In the genomic region with DNA sequence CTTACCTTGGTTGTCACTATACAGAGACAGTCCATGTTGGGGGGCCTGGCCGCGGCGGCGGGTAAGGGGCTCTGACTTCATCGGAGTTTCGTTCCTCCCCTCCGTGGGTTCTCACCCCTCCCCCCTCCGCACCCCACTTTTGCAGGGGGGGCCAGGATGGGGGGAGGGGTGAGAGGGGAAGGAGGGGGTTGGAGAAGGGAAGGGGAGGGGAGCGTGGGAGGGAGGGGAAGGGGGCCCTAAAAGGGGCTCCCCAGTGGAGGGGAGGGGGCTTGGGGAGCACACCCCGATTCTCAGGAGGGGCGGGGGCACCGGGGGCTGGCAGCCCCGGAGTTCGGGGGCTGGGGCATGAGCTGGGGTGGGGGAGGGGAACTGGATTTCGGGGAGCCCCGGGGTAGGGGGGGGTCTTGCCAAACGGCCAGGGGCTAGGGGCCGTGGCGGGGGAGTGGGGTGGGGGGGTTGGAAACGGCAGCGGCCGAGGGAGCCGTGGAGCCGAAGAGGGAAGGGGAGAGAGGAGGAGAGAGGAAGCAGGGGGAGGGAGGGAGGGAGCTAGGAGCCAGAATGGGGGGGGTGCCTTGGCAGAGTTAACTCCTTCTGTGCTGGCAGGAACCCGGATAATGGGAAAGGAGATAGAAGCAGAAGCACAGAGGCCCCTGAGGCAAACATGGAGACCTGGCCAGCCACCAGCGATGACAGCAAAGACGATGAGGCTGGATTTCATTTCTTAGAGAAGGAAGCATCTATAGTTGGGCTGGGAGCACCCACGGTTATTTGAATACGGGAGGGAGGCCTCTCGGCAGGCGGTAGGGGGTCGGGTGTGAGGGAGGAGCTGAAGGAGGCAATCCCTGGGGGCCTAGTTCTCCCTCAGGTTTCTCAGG, we compare ENCODE assay signal across 8 cellular contexts. TPM values are rescaled to one million over a fixed set of nuclear protein-coding genes. Genes with fewer than 3 reads are reported as not detected.
DNase-seq lines count a peak whose midpoint lies in the region; ATAC-seq and TF ChIP-seq lines count a peak whose summit lies in the region.

No MANE protein-coding gene starts in this region.

- H3K27me3 ChIP-seq in osteoblast (ENCODE audit: insufficient read depth, low read length), result no peaks in the 10 kb centered on the region

- H3K9me3 Mint-ChIP-seq in WTC11, result no peaks in the 10 kb centered on the region

- peaks cover 18% of the 10 kb centered on the region for H3K36me3 ChIP-seq in osteoblast (ENCODE audit: insufficient read depth, low read length)

- peak overlapping the region; percentile 79; the same call in 1 of the 2 replicates for H3K27ac Mint-ChIP-seq in WTC11

- no peaks in the 10 kb centered on the region for H3K9me3 ChIP-seq in osteoblast (ENCODE audit: low read depth, low read length)

- TF ChIP-seq CTCF in WTC11 (IDR thresholded peaks at IDR 0.05), result no peak
- no peak for TF ChIP-seq CTCF in fibroblast of pulmonary artery (IDR thresholded peaks at IDR 0.05; ENCODE audit: low read length, missing control alignments)
- TF ChIP-seq CTCF in osteoblast (IDR thresholded peaks at IDR 0.05; ENCODE audit: extremely low read depth, low read depth, low read length), result no peak

- CTCF ChIA-PET in WTC11 (lab: Charles Lee), result interaction anchor here (0.6 to 4.8 kb wide), 6 partner anchors 9 to 620 kb away, joined by 3 to 24 read pairs (median 4); a partner anchor contains a TSS

- H4K20me1 ChIP-seq in osteoblast (ENCODE audit: insufficient read depth, low read length), result peaks cover 58% of the 10 kb centered on the region

- peaks cover 4% of the 10 kb centered on the region; the same call in 1 of the 2 replicates for H3K27me3 Mint-ChIP-seq in WTC11 (ENCODE audit: low read depth)

- POLR2A ChIA-PET in WTC11 (lab: Charles Lee), result no interaction called here

- H3K4me3 Mint-ChIP-seq in WTC11, result peak overlapping the region; percentile 78

- H3K4me2 ChIP-seq in osteoblast (ENCODE audit: insufficient read depth, low read length), result peak overlapping the region; percentile 87

- peak overlapping the region; percentile 88 for H2AFZ ChIP-seq in osteoblast (ENCODE audit: low read length)

- peak; percentile 50 for DNase-seq in D341Med (ENCODE audit: low spot score)
- DNase-seq in KBM-7, result peak; percentile 59
- DNase-seq in WTC11 (ENCODE audit: low spot score), result no peak
- peak; percentile 84 for DNase-seq in fibroblast of pulmonary artery (ENCODE audit: low read depth)
- peak; percentile 98 for DNase-seq in osteoblast (ENCODE audit: insufficient read length, low spot score, missing footprints)
- no peak for DNase-seq in activated CD8-positive, alpha-beta memory T cell treated with anti-CD3 and anti-CD28 coated beads, Interleukin-2, amount 50 U/mL, for 4 hours
- DNase-seq in GF-D8 (lab: John Stamatoyannopoulos, UW), result no peak

- in situ Hi-C loops in KBM-7 (cut with MboI; ENCODE audit: low pct_unique_long_range_greater_than_20kb, low sequenced_read_pairs), result no loop called here

- H3K27ac ChIP-seq in osteoblast (ENCODE audit: low read depth, low read length), result peak overlapping the region; percentile 51

- no peak for ATAC-seq in WTC11
- no peak for ATAC-seq in activated CD4-positive, CD25-positive, alpha-beta regulatory T cell treated with anti-CD3 and anti-CD28 coated beads, Interleukin-2, amount 50 U/mL, for 24 hours

- peaks cover 57% of the 10 kb centered on the region for H3K4me1 Mint-ChIP-seq in WTC11

- H3K79me2 ChIP-seq in osteoblast (ENCODE audit: insufficient read depth, low read length), result peaks cover 67% of the 10 kb centered on the region

- H3K36me3 Mint-ChIP-seq in WTC11, result no peaks in the 10 kb centered on the region

- H3K4me3 ChIP-seq in fibroblast of pulmonary artery (replicated peaks; ENCODE audit: low read depth, low read length), result peak overlapping the region; percentile 80
- peak overlapping the region; percentile 81 for H3K4me3 ChIP-seq in osteoblast (ENCODE audit: insufficient read depth, low read length)

- peaks cover 59% of the 10 kb centered on the region for H3K4me1 ChIP-seq in osteoblast (ENCODE audit: insufficient read depth, low read length)

TF ChIP-seq in WTC11, 78 proteins besides CTCF, POLR2A, EP300 and RAD21:
- 0 out of 2 replicates have a peak, but pooled peaks have one; percentile 9 for TF ChIP-seq SP1 (CRISPR knock-in tag; conservative IDR thresholded peaks at IDR 0.05)
- TF ChIP-seq SMAD3 (CRISPR knock-in tag; IDR thresholded peaks at IDR 0.05; ENCODE audit: borderline replicate concordance), result no peak
- TF ChIP-seq ATF1 (CRISPR knock-in tag; IDR thresholded peaks at IDR 0.05), result 0 out of 2 replicates have a peak, but pooled peaks have one; percentile 35

RNA-seq across cellular contexts. Expression of a gene that starts 2.3 kb away (rescaled TPM):
- total RNA-seq in WTC11 (2021) (47.1 to 59.7 TPM (median 48.0 TPM) in 3 replicates), osteoblast (10.1 and 11.8 TPM in 2 replicates)

RNA-seq across cellular contexts. Expression of a gene that starts 2.4 kb away (rescaled TPM):
- 213 to 236 TPM (median 221 TPM) in 3 replicates for total RNA-seq in WTC11 (2021)
- total RNA-seq in osteoblast, result 162 and 163 TPM in 2 replicates

RNA-seq across cellular contexts. Expression of a gene that starts 17.0 kb away (rescaled TPM):
- 57.6 to 67.3 TPM (median 59.8 TPM) in 3 replicates for total RNA-seq in WTC11 (2021)
- total RNA-seq in osteoblast, result 106 and 123 TPM in 2 replicates

RNA-seq across cellular contexts. Expression of a gene that starts 21.9 kb away (rescaled TPM):
- total RNA-seq in WTC11 (2021) (45.8 to 50.1 TPM (median 49.1 TPM) in 3 replicates), osteoblast (53.2 and 55.4 TPM in 2 replicates)

RNA-seq across cellular contexts. Expression of a gene that starts 24.9 kb away (rescaled TPM):
- total RNA-seq in WTC11 (2021), result 228 to 247 TPM (median 238 TPM) in 3 replicates
- 396 and 422 TPM in 2 replicates for total RNA-seq in osteoblast

Comparison
In these comparisons a context has a peak if more than half of its experiments do, and no peak if none do; other contexts are left out.
1. DNase-seq: peak in D341Med (single experiment), KBM-7 (single experiment), fibroblast of pulmonary artery (single experiment) and osteoblast (single experiment); none in WTC11 (single experiment), activated CD8-positive, alpha-beta memory T cell treated with anti-CD3 and anti-CD28 coated beads, Interleukin-2, amount 50 U/mL, for 4 hours (single experiment) and GF-D8 (single experiment).